Comparison of ENCODE assay signal across 8 cellular contexts in genomic region chr7:4631664-4632171, GRCh38. TPM values are rescaled to one million over a fixed set of nuclear protein-coding genes. Genes with fewer than 3 reads are reported as not detected.
DNase-seq lines count a peak whose midpoint lies in the region; ATAC-seq, FAIRE-seq and TF ChIP-seq lines count a peak whose summit lies in the region.

No MANE protein-coding gene starts in this region.

- H3K27ac ChIP-seq in astrocyte (ENCODE audit: low read depth, low read length) = no peak overlapping the region
- no peak overlapping the region for H3K27ac ChIP-seq in prostate gland

- TF ChIP-seq CTCF in GM12873 (IDR thresholded peaks at IDR 0.05; ENCODE audit: insufficient read depth, low read depth, low read length, missing control alignments) = peak; percentile 32
- TF ChIP-seq CTCF in astrocyte (IDR thresholded peaks at IDR 0.05; ENCODE audit: insufficient read depth, low read depth, low read length) = peak; percentile 72
- TF ChIP-seq CTCF in prostate gland (IDR thresholded peaks at IDR 0.05) = peak in 3 of 4 experiments; percentile 46 to 85 (median 77)

- peaks cover 11% of the 10 kb centered on the region for H3K4me1 ChIP-seq in astrocyte (ENCODE audit: insufficient read depth, low read length)
- no peaks in the 10 kb centered on the region for H3K4me1 ChIP-seq in prostate gland (replicated peaks)

- no peaks in the 10 kb centered on the region for H3K79me2 ChIP-seq in astrocyte (ENCODE audit: insufficient read depth, low read length)

- no peak for FAIRE-seq in astrocyte (lab: Jason Lieb, UNC)

- peaks cover 4% of the 10 kb centered on the region for H3K4me1 Mint-ChIP-seq in astrocyte (ENCODE audit: low read depth, unreplicated experiment)

- ATAC-seq in left ventricle myocardium superior (peak; percentile 99), GM21447 (IDR thresholded peaks at IDR 0.05; ENCODE audit: unreplicated experiment) (no peak), GM21619 (IDR thresholded peaks at IDR 0.05; ENCODE audit: unreplicated experiment) (no peak)

- H3K27me3 ChIP-seq in astrocyte (ENCODE audit: insufficient read depth, low read length) (peaks cover 8% of the 10 kb centered on the region), prostate gland (replicated peaks; ENCODE audit: insufficient read depth) (no peaks in the 10 kb centered on the region)

- WGBS in prostate gland = 5% methylated on average over 17 of the region's 17 CpGs

- intact Hi-C loops in left ventricle myocardium superior (cut with micrococcal nuclease) = no loop called here
- intact Hi-C loops in prostate gland (cut with DNase I) = loop anchor here (1.0 kb wide), 1 partner anchor 20 kb away; no protein-coding TSS in a partner anchor

- H3K36me3 Mint-ChIP-seq in astrocyte (ENCODE audit: low read depth, unreplicated experiment) = no peaks in the 10 kb centered on the region

- peak overlapping the region; percentile 53 for H3K9ac ChIP-seq in astrocyte (ENCODE audit: low read length)

- H2AFZ ChIP-seq in astrocyte (ENCODE audit: low read depth, low read length) = peak overlapping the region; percentile 91

- H3K9me3 Mint-ChIP-seq in astrocyte (ENCODE audit: unreplicated experiment) = no peaks in the 10 kb centered on the region

- H3K9me3 ChIP-seq in astrocyte (ENCODE audit: insufficient read depth, low read depth, low read length) (no peaks in the 10 kb centered on the region), prostate gland (no peaks in the 10 kb centered on the region)

- no peak overlapping the region for H3K27ac Mint-ChIP-seq in astrocyte (ENCODE audit: unreplicated experiment)

- peak; percentile 82 for DNase-seq in NCI-H2171 (lab: John Stamatoyannopoulos, UW)
- DNase-seq in astrocyte (ENCODE audit: low read depth) = peak; percentile 83
- DNase-seq in left ventricle myocardium superior = peak; percentile 81
- DNase-seq in prostate gland (ENCODE audit: low spot score) = peak; percentile 84
- DNase-seq in stimulated activated CD4-positive, alpha-beta T cell treated with anti-CD3 and anti-CD28 coated beads, Interleukin-15, amount 100 ng/mL, for 24 hours = no peak

- H3K4me3 ChIP-seq in astrocyte (ENCODE audit: insufficient read depth, low read depth, low read length) = peak overlapping the region; percentile 30
- H3K4me3 ChIP-seq in prostate gland = peak overlapping the region in 1 of 2 donors; percentile 2

- H3K4me2 ChIP-seq in astrocyte (ENCODE audit: low read length) = peak overlapping the region; percentile 80

- H4K20me1 ChIP-seq in astrocyte (ENCODE audit: insufficient read depth, low read length) = no peaks in the 10 kb centered on the region

- H3K27me3 Mint-ChIP-seq in astrocyte (ENCODE audit: low read depth, unreplicated experiment) = peaks cover 17% of the 10 kb centered on the region

- H3K4me3 Mint-ChIP-seq in astrocyte (ENCODE audit: unreplicated experiment) = no peak overlapping the region

- TF ChIP-seq POLR2A in prostate gland (IDR thresholded peaks at IDR 0.05) = no peak

- H3K36me3 ChIP-seq in astrocyte (ENCODE audit: insufficient read depth, low read length) (no peaks in the 10 kb centered on the region), prostate gland (no peaks in the 10 kb centered on the region)

RNA-seq across cellular contexts. Expression of gene FOXK1, which starts 50.4 kb away (rescaled TPM):
- 51.8 and 53.6 TPM in 2 replicates for total RNA-seq in astrocyte
- 17.7 TPM for total RNA-seq in left ventricle myocardium superior
- 10 to 100 TPM; 17.3 to 47.5 TPM for total RNA-seq in prostate gland
